In the genomic region with DNA sequence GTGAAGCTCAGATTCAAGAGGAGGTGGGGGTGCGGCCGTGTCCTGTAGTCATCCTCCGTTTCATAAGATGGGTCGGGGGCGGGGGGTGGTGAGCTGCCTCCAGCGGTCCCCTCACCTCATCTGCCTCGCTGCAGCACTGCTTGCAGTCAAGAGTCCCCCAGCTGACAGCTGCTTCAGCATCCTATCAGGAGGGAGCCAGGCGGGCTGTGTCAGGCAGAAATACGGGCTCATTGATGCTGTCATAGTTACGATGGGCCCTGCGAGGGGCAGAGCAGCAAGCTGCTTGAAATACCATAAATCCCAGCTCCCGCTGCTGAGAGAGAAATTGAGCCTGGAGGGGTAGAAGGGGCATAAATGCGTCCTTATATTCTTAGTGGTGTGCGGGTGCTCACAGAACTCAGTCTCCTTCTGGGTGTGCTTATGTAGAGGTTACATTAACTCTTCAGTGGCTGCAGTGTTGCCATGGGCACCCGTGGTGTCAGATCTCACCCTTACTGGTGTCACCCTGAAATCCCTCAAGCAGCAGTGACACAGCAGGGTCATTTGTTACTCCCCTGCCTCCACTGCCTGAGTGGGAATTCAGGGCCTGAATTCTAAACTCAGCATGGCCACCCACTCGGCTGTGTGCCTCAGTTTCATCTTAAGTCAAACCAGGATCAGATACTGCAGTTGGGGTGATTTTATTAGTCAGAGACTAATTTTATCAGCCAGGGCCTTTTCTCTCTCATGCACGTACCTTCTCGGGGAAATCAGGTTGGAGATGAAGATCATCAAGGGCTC, we compare ENCODE assay signal across 20 cellular contexts.
"Had no signal": no experiment of that assay in that cellular context is flagged by ENCODE, and none has a peak within 500 bp of the region (broad histone marks: within the 10 kb centered on the region; RNA-seq: fewer than 3 reads in every experiment).

No MANE protein-coding gene starts in this region.

- H3K4me3 ChIP-seq: colonic mucosa, gastroesophageal sphincter, mucosa of descending colon, psoas muscle, SJCRH30, skin epidermis had no signal

- DNase-seq: activated CD4-positive, CD25-positive, alpha-beta regulatory T cell treated with anti-CD3 and anti-CD28 coated beads, Interleukin-2, amount 50 U/mL, for 72 hours; activated CD8-positive, alpha-beta T cell treated with anti-CD3 and anti-CD28 coated beads for 36 hours; activated gamma-delta T cell treated with Interleukin-2 at 50 U/mL for 16 hours; activated naive CD8-positive, alpha-beta T cell treated with anti-CD3 and anti-CD28 coated beads for 36 hours; activated T-cell treated with anti-CD3 and anti-CD28 coated beads, Interleukin-2, amount 50 U/mL, for 48 hours; amniotic stem cell; central memory CD4-positive, alpha-beta T cell; colonic mucosa; mucosa of descending colon; naive B cell; psoas muscle; right cardiac atrium; SJCRH30; stimulated activated CD4-positive, alpha-beta T cell treated with anti-CD3 and anti-CD28 coated beads, Interleukin-15, amount 100 ng/mL, for 24 hours; stimulated activated CD4-positive, alpha-beta T cell treated with anti-CD3 and anti-CD28 coated beads, Interleukin-2, amount 100 ng/mL, for 48 hours had no signal

- H3K9me3 Mint-ChIP-seq: activated CD8-positive, alpha-beta T cell treated with anti-CD3 and anti-CD28 coated beads for 36 hours; activated naive CD8-positive, alpha-beta T cell treated with anti-CD3 and anti-CD28 coated beads for 36 hours; memory B cell; naive B cell; T-helper 1 cell treated with Interleukin-12 subunit alpha and Interleukin-12 subunit beta and Interleukin-4 antibody, amounts not matched to agents 30 μg/mL and 1 μg/mL, for 36 hours had no signal

- H3K36me3 ChIP-seq: colonic mucosa had no signal

- H3K9me3 ChIP-seq: colonic mucosa, gastroesophageal sphincter, mucosa of descending colon, psoas muscle, SJCRH30 had no signal

- H3K4me1 ChIP-seq: colonic mucosa had no signal

- H3K27me3 Mint-ChIP-seq: activated CD8-positive, alpha-beta T cell treated with anti-CD3 and anti-CD28 coated beads for 36 hours; activated naive CD8-positive, alpha-beta T cell treated with anti-CD3 and anti-CD28 coated beads for 36 hours; memory B cell; naive B cell had no signal

- H3K27me3 ChIP-seq: colonic mucosa, gastroesophageal sphincter, SJCRH30 had no signal

- H3K4me1 Mint-ChIP-seq: activated naive CD8-positive, alpha-beta T cell treated with anti-CD3 and anti-CD28 coated beads for 36 hours; memory B cell had no signal

- H3K27ac Mint-ChIP-seq: activated CD8-positive, alpha-beta T cell treated with anti-CD3 and anti-CD28 coated beads for 36 hours; activated naive CD8-positive, alpha-beta T cell treated with anti-CD3 and anti-CD28 coated beads for 36 hours; memory B cell; T-helper 1 cell treated with Interleukin-12 subunit alpha and Interleukin-12 subunit beta and Interleukin-4 antibody, amounts not matched to agents 30 μg/mL and 1 μg/mL, for 36 hours had no signal

- H3K4me3 Mint-ChIP-seq: activated CD8-positive, alpha-beta T cell treated with anti-CD3 and anti-CD28 coated beads for 36 hours; activated naive CD8-positive, alpha-beta T cell treated with anti-CD3 and anti-CD28 coated beads for 36 hours; memory B cell; T-helper 1 cell treated with Interleukin-12 subunit alpha and Interleukin-12 subunit beta and Interleukin-4 antibody, amounts not matched to agents 30 μg/mL and 1 μg/mL, for 36 hours had no signal

- ATAC-seq: activated CD8-positive, alpha-beta T cell treated with anti-CD3 and anti-CD28 coated beads for 36 hours; gastroesophageal sphincter; mucosa of descending colon; psoas muscle; right cardiac atrium had no signal

- H3K27ac ChIP-seq: colonic mucosa, gastroesophageal sphincter, psoas muscle, SJCRH30, skin epidermis, VCaP had no signal
